ENCODE assay signal across 22 cellular contexts in the genomic region with DNA sequence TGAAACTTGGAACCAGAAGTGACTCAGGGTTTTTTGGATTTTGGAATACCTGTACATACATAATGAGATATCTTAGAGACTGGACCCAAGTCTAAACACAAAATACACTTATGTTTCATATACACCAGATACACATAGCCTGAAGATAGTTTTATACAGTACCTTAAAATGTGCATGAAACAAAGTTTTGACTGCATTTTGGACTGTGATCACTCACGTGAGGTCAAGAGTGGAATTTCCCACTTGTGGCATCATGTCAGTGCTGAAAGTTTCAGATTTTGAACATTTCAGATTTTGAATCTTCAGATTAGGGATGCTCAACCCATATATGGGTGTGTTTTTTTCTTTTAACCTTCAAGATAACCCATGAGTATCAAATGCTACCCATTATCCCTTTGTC. TPM values are rescaled to one million over a fixed set of nuclear protein-coding genes. Genes with fewer than 3 reads are reported as not detected.
A peak's percentile ranks its signal among the peaks of the same experiment; 100 is the strongest.
DNase-seq lines count a peak whose midpoint lies in the region; ATAC-seq and TF ChIP-seq lines count a peak whose summit lies in the region.
"Had no signal": no experiment of that assay in that cellular context is flagged by ENCODE, and none has a peak within 500 bp of the region (broad histone marks: within the 10 kb centered on the region; RNA-seq: fewer than 3 reads in every experiment).

No MANE protein-coding gene starts in this region.

- H3K4me1 ChIP-seq in OCI-LY3 (ENCODE audit: low read length) (peaks cover 31% of the 10 kb centered on the region), testis (peaks cover 9% of the 10 kb centered on the region), transverse colon (peaks cover 6 to 32% (median 9%) of the 10 kb centered on the region in 4 donors)
- peaks cover 10 to 13% of the 10 kb centered on the region in 2 donors for H3K4me1 ChIP-seq in naive thymus-derived CD4-positive, alpha-beta T cell (ENCODE audit: control insufficient read depth in 2 of 2, insufficient read depth in 2 of 2, low read length in 2 of 2)
- H3K4me1 ChIP-seq: BE2C had no signal

- no peak for TF ChIP-seq CTCF in OCI-LY3 (IDR thresholded peaks at IDR 0.05; ENCODE audit: low read depth, low read length)
- TF ChIP-seq CTCF in endothelial cell (IDR thresholded peaks at IDR 0.05; ENCODE audit: unreplicated experiment) = no peak
- TF ChIP-seq CTCF in testis (IDR thresholded peaks at IDR 0.05) = no peak
- TF ChIP-seq CTCF in transverse colon (IDR thresholded peaks at IDR 0.05) = no peak

- H3K27me3 ChIP-seq in OCI-LY3 (ENCODE audit: low read depth, low read length) (no peaks in the 10 kb centered on the region), testis (no peaks in the 10 kb centered on the region), transverse colon (no peaks in the 10 kb centered on the region)
- H3K27me3 ChIP-seq in naive thymus-derived CD4-positive, alpha-beta T cell (ENCODE audit: control insufficient read depth in 2 of 2, insufficient read depth in 2 of 2, low read length in 2 of 2) = no peaks in the 10 kb centered on the region
- H3K27me3 ChIP-seq: BE2C had no signal

- POLR2A ChIA-PET in naive thymus-derived CD4-positive, alpha-beta T cell (lab: Charles Lee) = no interaction called here

- TF ChIP-seq EP300 in transverse colon (IDR thresholded peaks at IDR 0.05; ENCODE audit: low read depth) = no peak

- peaks cover 15% of the 10 kb centered on the region for H3K36me3 ChIP-seq in OCI-LY3 (replicated peaks; ENCODE audit: low read depth, low read length)
- no peaks in the 10 kb centered on the region for H3K36me3 ChIP-seq in testis (ENCODE audit: low read depth, missing control alignments)
- peaks cover 0 to 3% (median 0%) of the 10 kb centered on the region in 3 experiments for H3K36me3 ChIP-seq in naive thymus-derived CD4-positive, alpha-beta T cell (ENCODE audit: control insufficient read depth in 2 of 3, insufficient read depth in 3 of 3, low read length in 3 of 3)
- no peaks in the 10 kb centered on the region for H3K36me3 ChIP-seq in transverse colon

- peak overlapping the region; percentile 66 for H3K27ac Mint-ChIP-seq in activated T-cell treated with anti-CD3 and anti-CD28 coated beads, Interleukin-2, amount 50 U/mL, for 72 hours
- peak overlapping the region; percentile 79 for H3K27ac Mint-ChIP-seq in endothelial cell (ENCODE audit: unreplicated experiment)
- H3K27ac Mint-ChIP-seq in naive thymus-derived CD4-positive, alpha-beta T cell = peak overlapping the region in 1 of 9 donors; percentile 36
- no peak overlapping the region for H3K27ac Mint-ChIP-seq in T-helper 17 cell

- H3K9ac ChIP-seq in OCI-LY3 (ENCODE audit: low read length) = peak overlapping the region; percentile 47; the same call in 1 of the 2 replicates

- peak overlapping the region; percentile 83 for H3K27ac ChIP-seq in OCI-LY3 (ENCODE audit: low read length)
- H3K27ac ChIP-seq in testis = no peak overlapping the region
- H3K27ac ChIP-seq in naive thymus-derived CD4-positive, alpha-beta T cell (ENCODE audit: low read depth, low read length) = no peak overlapping the region
- no peak overlapping the region for H3K27ac ChIP-seq in transverse colon
- H3K27ac ChIP-seq: A549, SK-N-MC had no signal

- peaks cover 0 to 5% of the 10 kb centered on the region in 2 donors for H3K36me3 Mint-ChIP-seq in activated T-cell treated with anti-CD3 and anti-CD28 coated beads, Interleukin-2, amount 50 U/mL, for 72 hours (ENCODE audit: insufficient read depth in 2 of 2)
- H3K36me3 Mint-ChIP-seq in activated T-cell treated with anti-CD3 and anti-CD28 coated beads, Interleukin-2, amount 50 U/mL, for 4 hours (ENCODE audit: insufficient read depth) = peaks cover 5% of the 10 kb centered on the region
- H3K36me3 Mint-ChIP-seq in endothelial cell (ENCODE audit: low read depth, unreplicated experiment) (no peaks in the 10 kb centered on the region), T-helper 17 cell (ENCODE audit: low read depth) (no peaks in the 10 kb centered on the region)
- peaks cover 0 to 5% (median 4%) of the 10 kb centered on the region in 5 donors for H3K36me3 Mint-ChIP-seq in naive thymus-derived CD4-positive, alpha-beta T cell

- 45 to 75% methylated on average over 1 of the region's 1 CpG for WGBS in testis, 2 donors
- WGBS in transverse colon (ENCODE audit: low coverage in 1 of 2), 2 donors = 63 to 69% methylated on average over 1 of the region's 1 CpG

- in situ Hi-C loops in transverse colon (cut with MboI; ENCODE audit: low pct_ligation_motif_present in 1 of 4, low pct_unique_long_range_greater_than_20kb in 1 of 4, low sequenced_read_pairs in 3 of 4) = no loop called here

- H3K4me3 Mint-ChIP-seq in activated T-cell treated with anti-CD3 and anti-CD28 coated beads, Interleukin-2, amount 50 U/mL, for 72 hours = peak overlapping the region; percentile 9 to 61
- no peak overlapping the region for H3K4me3 Mint-ChIP-seq in activated T-cell treated with anti-CD3 and anti-CD28 coated beads, Interleukin-2, amount 50 U/mL, for 4 hours
- H3K4me3 Mint-ChIP-seq in endothelial cell (ENCODE audit: unreplicated experiment) (no peak overlapping the region), T-helper 17 cell (no peak overlapping the region)
- H3K4me3 Mint-ChIP-seq in naive thymus-derived CD4-positive, alpha-beta T cell = peak overlapping the region in 2 of 10 donors; percentile 26 to 32
- H3K4me3 Mint-ChIP-seq: HFFc6 had no signal

- peak; percentile 64 to 73 for ATAC-seq in activated T-cell treated with anti-CD3 and anti-CD28 coated beads, Interleukin-2, amount 50 U/mL, for 72 hours (replicated peaks in 1 of 2)
- ATAC-seq in activated T-cell treated with anti-CD3 and anti-CD28 coated beads, Interleukin-2, amount 50 U/mL, for 4 hours = no peak
- no peak for ATAC-seq in naive thymus-derived CD4-positive, alpha-beta T cell
- ATAC-seq in T-helper 17 cell = no peak
- ATAC-seq: A549 had no signal

- CTCF ChIA-PET in naive thymus-derived CD4-positive, alpha-beta T cell (lab: Charles Lee) = no interaction called here

- H3K4me1 Mint-ChIP-seq in activated T-cell treated with anti-CD3 and anti-CD28 coated beads, Interleukin-2, amount 50 U/mL, for 72 hours (ENCODE audit: low read depth) = peaks cover 56% of the 10 kb centered on the region
- H3K4me1 Mint-ChIP-seq in activated T-cell treated with anti-CD3 and anti-CD28 coated beads, Interleukin-2, amount 50 U/mL, for 4 hours (ENCODE audit: low read depth) = peaks cover 46% of the 10 kb centered on the region
- H3K4me1 Mint-ChIP-seq in endothelial cell (ENCODE audit: unreplicated experiment) (peaks cover 35% of the 10 kb centered on the region), T-helper 17 cell (peaks cover 24% of the 10 kb centered on the region)
- peaks cover 27 to 68% (median 41%) of the 10 kb centered on the region in 7 donors for H3K4me1 Mint-ChIP-seq in naive thymus-derived CD4-positive, alpha-beta T cell

- H2AFZ ChIP-seq in OCI-LY3 (ENCODE audit: low read depth, low read length) = no peak overlapping the region

- peaks cover 89% of the 10 kb centered on the region for H4K20me1 ChIP-seq in OCI-LY3 (ENCODE audit: insufficient read depth, low read length)

- intact Hi-C loops in testis (cut with DNase I; ENCODE audit: low total_unique reads) (no loop called here), transverse colon (cut with DNase I; ENCODE audit: low total_unique reads) (no loop called here)
- intact Hi-C loops in naive thymus-derived CD4-positive, alpha-beta T cell (cut with micrococcal nuclease) = no loop called here

- H3K79me2 ChIP-seq in OCI-LY3 (ENCODE audit: low read length) = peaks cover 100% of the 10 kb centered on the region

- H3K4me2 ChIP-seq in OCI-LY3 (ENCODE audit: low read length) = peak overlapping the region; percentile 62

- H3K4me3 ChIP-seq in OCI-LY3 (ENCODE audit: low read length) = peak overlapping the region; percentile 60
- H3K4me3 ChIP-seq in testis = no peak overlapping the region
- H3K4me3 ChIP-seq in naive thymus-derived CD4-positive, alpha-beta T cell (ENCODE audit: low read length) = no peak overlapping the region
- no peak overlapping the region for H3K4me3 ChIP-seq in transverse colon
- H3K4me3 ChIP-seq: A549, SK-N-MC had no signal

- H3K9me3 Mint-ChIP-seq in activated T-cell treated with anti-CD3 and anti-CD28 coated beads, Interleukin-2, amount 50 U/mL, for 72 hours = no peaks in the 10 kb centered on the region
- H3K9me3 Mint-ChIP-seq in activated T-cell treated with anti-CD3 and anti-CD28 coated beads, Interleukin-2, amount 50 U/mL, for 4 hours = no peaks in the 10 kb centered on the region
- no peaks in the 10 kb centered on the region for H3K9me3 Mint-ChIP-seq in endothelial cell (ENCODE audit: unreplicated experiment)
- no peaks in the 10 kb centered on the region for H3K9me3 Mint-ChIP-seq in naive thymus-derived CD4-positive, alpha-beta T cell
- H3K9me3 Mint-ChIP-seq: HFFc6 had no signal

- H3K9me3 ChIP-seq in OCI-LY3 (ENCODE audit: insufficient read depth, low read length) = no peaks in the 10 kb centered on the region
- no peaks in the 10 kb centered on the region for H3K9me3 ChIP-seq in testis
- no peaks in the 10 kb centered on the region for H3K9me3 ChIP-seq in naive thymus-derived CD4-positive, alpha-beta T cell (ENCODE audit: control insufficient read depth in 2 of 3, low read length in 3 of 3)
- no peaks in the 10 kb centered on the region for H3K9me3 ChIP-seq in transverse colon
- H3K9me3 ChIP-seq in T-helper 17 cell (ENCODE audit: control insufficient read depth, low read length, poor library complexity, severe bottlenecking) = no peaks in the 10 kb centered on the region
- H3K9me3 ChIP-seq: A549, BE2C had no signal

- no peak for TF ChIP-seq POLR2A in testis (IDR thresholded peaks at IDR 0.05)
- TF ChIP-seq POLR2A in transverse colon (IDR thresholded peaks at IDR 0.05) = no peak

- DNase-seq in activated T-cell treated with anti-CD3 and anti-CD28 coated beads, Interleukin-2, amount 50 U/mL, for 72 hours = no peak
- DNase-seq in activated T-cell treated with anti-CD3 and anti-CD28 coated beads, Interleukin-2, amount 50 U/mL, for 4 hours = no peak
- DNase-seq in endothelial cell (ENCODE audit: low spot score) (no peak), testis (peak; percentile 5), transverse colon (no peak), T-helper 17 cell (no peak)
- no peak for DNase-seq in naive thymus-derived CD4-positive, alpha-beta T cell
- DNase-seq: BE2C, DMS53, GDM1, H7, HFFc6, KBM-7, NCI-H1092, NCI-H1436 treated with DMSO at 0.1 percent for 48 hours, NCI-H2029, NCI-H446, NCI-H526, Right ventricle myocardium superior had no signal

- no peaks in the 10 kb centered on the region for H3K27me3 Mint-ChIP-seq in activated T-cell treated with anti-CD3 and anti-CD28 coated beads, Interleukin-2, amount 50 U/mL, for 72 hours (ENCODE audit: low read depth)
- no peaks in the 10 kb centered on the region for H3K27me3 Mint-ChIP-seq in activated T-cell treated with anti-CD3 and anti-CD28 coated beads, Interleukin-2, amount 50 U/mL, for 4 hours (ENCODE audit: low read depth)
- H3K27me3 Mint-ChIP-seq in endothelial cell (ENCODE audit: unreplicated experiment) (no peaks in the 10 kb centered on the region), T-helper 17 cell (no peaks in the 10 kb centered on the region)
- no peaks in the 10 kb centered on the region for H3K27me3 Mint-ChIP-seq in naive thymus-derived CD4-positive, alpha-beta T cell

RNA-seq across cellular contexts. Expression of a gene that starts 6.6 kb away (rescaled TPM):
- 10 to 100 TPM; 38.5 to 41.6 TPM for total RNA-seq in activated T-cell treated with anti-CD3 and anti-CD28 coated beads, Interleukin-2, amount 50 U/mL, for 72 hours
- 10 to 100 TPM; 40.9 to 45.5 (median 44.0) TPM for total RNA-seq in activated T-cell treated with anti-CD3 and anti-CD28 coated beads, Interleukin-2, amount 50 U/mL, for 4 hours
- 44.7 TPM for total RNA-seq in endothelial cell (ENCODE audit: unreplicated experiment)
- total RNA-seq in testis = 10 to 100 TPM; 91.4 TPM
- polyA plus RNA-seq in testis (ENCODE audit: insufficient read depth, low read depth, low replicate concordance) = 114 TPM
- total RNA-seq in naive thymus-derived CD4-positive, alpha-beta T cell = 10 to 100 TPM; 30.1 to 49.9 (median 43.7) TPM
- 10 to 100 TPM; 31.6 to 34.0 TPM for polyA plus RNA-seq in naive thymus-derived CD4-positive, alpha-beta T cell
- 10 to 100 TPM; 14.6 to 26.9 (median 23.8) TPM for total RNA-seq in transverse colon
- 10 to 100 TPM; 29.5 to 33.6 TPM for total RNA-seq in T-helper 17 cell

RNA-seq across cellular contexts. Expression of a gene that starts 25.9 kb away (rescaled TPM):
- total RNA-seq in activated T-cell treated with anti-CD3 and anti-CD28 coated beads, Interleukin-2, amount 50 U/mL, for 72 hours = 10 to 100 TPM; 67.4 to 83.7 TPM
- total RNA-seq in activated T-cell treated with anti-CD3 and anti-CD28 coated beads, Interleukin-2, amount 50 U/mL, for 4 hours = 10 to 100 TPM; 37.1 to 39.4 (median 39.2) TPM
- total RNA-seq in endothelial cell (ENCODE audit: unreplicated experiment) (35.6 TPM), testis (10 to 100 TPM; 25.3 to 28.3 TPM), transverse colon (10 to 100 TPM; 32.9 to 43.8 (median 34.4) TPM), T-helper 17 cell (10 to 100 TPM; 32.3 to 34.9 TPM)
- 25.2 TPM for polyA plus RNA-seq in testis (ENCODE audit: insufficient read depth, low read depth, low replicate concordance)
- total RNA-seq in naive thymus-derived CD4-positive, alpha-beta T cell = 10 to 100 TPM; 24.4 to 57.4 (median 28.3) TPM
- 1 to 10 TPM; 1.4 to 3.1 TPM for polyA plus RNA-seq in naive thymus-derived CD4-positive, alpha-beta T cell

Comparison
In these comparisons a context has a peak if more than half of its experiments do, and no peak if none do; other contexts are left out.
1. ATAC-seq: peak in activated T-cell treated with anti-CD3 and anti-CD28 coated beads, Interleukin-2, amount 50 U/mL, for 72 hours (2 of 2); none in activated T-cell treated with anti-CD3 and anti-CD28 coated beads, Interleukin-2, amount 50 U/mL, for 4 hours (0 of 2), naive thymus-derived CD4-positive, alpha-beta T cell (single experiment) and T-helper 17 cell (single experiment).
2. H3K4me3 Mint-ChIP-seq: peak in activated T-cell treated with anti-CD3 and anti-CD28 coated beads, Interleukin-2, amount 50 U/mL, for 72 hours (2 of 2); none in activated T-cell treated with anti-CD3 and anti-CD28 coated beads, Interleukin-2, amount 50 U/mL, for 4 hours (single experiment), endothelial cell (single experiment) and T-helper 17 cell (single experiment).